ENCODE assay signal across 33 cellular contexts in the genomic region with DNA sequence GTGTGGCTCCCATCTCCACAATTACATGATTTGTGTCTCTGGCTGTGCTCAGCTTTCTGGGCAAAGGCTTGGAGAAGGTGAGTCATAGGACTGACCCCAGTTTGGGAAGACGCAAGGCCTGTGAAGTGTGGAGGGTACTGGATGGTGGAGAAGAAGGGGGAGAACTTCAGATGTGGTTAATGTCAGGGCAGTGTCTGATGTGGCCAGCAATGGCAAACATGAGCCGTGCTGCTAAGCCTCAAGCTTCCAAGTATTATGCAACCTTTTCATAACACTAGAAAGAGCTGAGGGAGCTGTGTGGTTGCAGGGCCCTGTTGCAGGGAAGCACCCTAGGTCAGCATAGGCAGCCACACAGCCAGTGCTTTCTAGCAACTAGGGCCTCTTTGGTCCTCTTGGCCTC.
DNase-seq lines count a peak whose midpoint lies in the region; ATAC-seq, FAIRE-seq and TF ChIP-seq lines count a peak whose summit lies in the region.
"Had no signal": no experiment of that assay in that cellular context is flagged by ENCODE, and none has a peak within 500 bp of the region (broad histone marks: within the 10 kb centered on the region; RNA-seq: fewer than 3 reads in every experiment).

No MANE protein-coding gene starts in this region.

- peaks cover 13% of the 10 kb centered on the region for H3K4me1 Mint-ChIP-seq in astrocyte (ENCODE audit: low read depth, unreplicated experiment)
- H3K4me1 Mint-ChIP-seq: activated naive CD4-positive, alpha-beta T cell treated with anti-CD3 and anti-CD28 coated beads, Interleukin-2, amount 50 U/mL, for 24 hours; IgD-negative memory B cell; naive B cell had no signal

- no peak for TF ChIP-seq POLR2A in NB4 (IDR thresholded peaks at IDR 0.05; ENCODE audit: extremely low read depth, insufficient read length)

- DNase-seq in NB4 (ENCODE audit: low read depth): peak; percentile 6
- no peak for DNase-seq in astrocyte (ENCODE audit: low read depth)
- DNase-seq in left lobe of liver (ENCODE audit: low spot score): no peak
- peak; percentile 28 for DNase-seq in small intestine
- DNase-seq in COLO829 (ENCODE audit: low spot score): no peak
- no peak for DNase-seq in NCI-H2171 treated with DMSO at 0.1 percent for 48 hours (lab: John Stamatoyannopoulos, UW)
- DNase-seq: activated CD4-positive, alpha-beta T cell treated with anti-CD3 and anti-CD28 coated beads for 4 hours; activated T-cell treated with anti-CD3 and anti-CD28 coated beads for 4 hours; amygdala; Caco-2; colonic mucosa; effector CD8-positive, alpha-beta T cell; naive B cell; NCI-H1930; NCI-H526 treated with DMSO at 0.1 percent for 48 hours; SJCRH30; stimulated activated CD4-positive, alpha-beta T cell treated with anti-CD3 and anti-CD28 coated beads, Interleukin-1b, Interleukin-23, amount 100 ng/mL, for 48 hours; stimulated activated naive CD4-positive, alpha-beta T cell treated with Interleukin-2 at 50 U/mL for 16 hours; SW 1271; T1000 had no signal

- ATAC-seq in left lobe of liver: peak; percentile 77
- no peak for ATAC-seq in HG02840 (IDR thresholded peaks at IDR 0.05; ENCODE audit: low FRiP score, unreplicated experiment)
- no peak for ATAC-seq in GM21717 (IDR thresholded peaks at IDR 0.05; ENCODE audit: unreplicated experiment)

- no peaks in the 10 kb centered on the region for H3K79me2 ChIP-seq in astrocyte (ENCODE audit: insufficient read depth, low read length)

- TF ChIP-seq CTCF in NB4 (IDR thresholded peaks at IDR 0.05; ENCODE audit: low read depth, low read length) (no peak), astrocyte (IDR thresholded peaks at IDR 0.05; ENCODE audit: insufficient read depth, low read depth, low read length) (no peak)

- H3K9me3 Mint-ChIP-seq in astrocyte (ENCODE audit: unreplicated experiment): peaks cover 5% of the 10 kb centered on the region
- H3K9me3 Mint-ChIP-seq: activated T-helper 2 cell treated with anti-CD3 and anti-CD28 coated beads, Interferon-gamma antibody, Interleukin-2, Interleukin-4, amounts not matched to agents 10 μg/mL and 5 μg/mL and 100 μg/mL, durations not matched to agents 14 hours and 24 hours and 36 hours had no signal

- H3K4me1 ChIP-seq in astrocyte (ENCODE audit: insufficient read depth, low read length) (no peaks in the 10 kb centered on the region), small intestine (ENCODE audit: control insufficient read depth in 2 of 2, insufficient read depth in 1 of 2, low read depth in 1 of 2, low read length in 1 of 2) (peaks cover 0 to 7% of the 10 kb centered on the region in 2 donors)
- H3K4me1 ChIP-seq: Caco-2, colonic mucosa, prostate gland, SJCRH30, suprapubic skin had no signal

- no peak overlapping the region for H2AFZ ChIP-seq in astrocyte (ENCODE audit: low read depth, low read length)

- H3K4me3 ChIP-seq in NB4 (ENCODE audit: low read depth, low read length) (no peak overlapping the region), astrocyte (ENCODE audit: insufficient read depth, low read depth, low read length) (no peak overlapping the region), small intestine (ENCODE audit: low read depth in 1 of 2, low read length in 2 of 2) (no peak overlapping the region)
- H3K4me3 ChIP-seq: cardiac muscle cell, colonic mucosa, prostate gland, SJCRH30, skin epidermis, suprapubic skin had no signal

- H3K4me2 ChIP-seq in astrocyte (ENCODE audit: low read length): no peak overlapping the region

- H3K9ac ChIP-seq in astrocyte (ENCODE audit: low read length): no peak overlapping the region

- WGBS in small intestine, 3 donors: 47 to 67% (median 64%) methylated on average over 2 of the region's 2 CpGs

- H3K27me3 ChIP-seq in astrocyte (ENCODE audit: insufficient read depth, low read length) (peaks cover 17% of the 10 kb centered on the region), small intestine (ENCODE audit: control insufficient read depth in 2 of 2, insufficient read depth in 2 of 2, low read length in 2 of 2) (no peaks in the 10 kb centered on the region)
- H3K27me3 ChIP-seq: cardiac muscle cell, colonic mucosa, neutrophil, SJCRH30, suprapubic skin had no signal

- no peaks in the 10 kb centered on the region for H3K36me3 Mint-ChIP-seq in astrocyte (ENCODE audit: low read depth, unreplicated experiment)
- H3K36me3 Mint-ChIP-seq: activated naive CD4-positive, alpha-beta T cell treated with anti-CD3 and anti-CD28 coated beads, Interleukin-2, amount 50 U/mL, for 24 hours; IgD-negative memory B cell; naive B cell had no signal

- H3K27ac ChIP-seq in astrocyte (ENCODE audit: low read depth, low read length) (no peak overlapping the region), small intestine (ENCODE audit: low read depth in 1 of 2, low read length in 1 of 2) (no peak overlapping the region)
- H3K27ac ChIP-seq: C4-2B, cardiac muscle cell, colonic mucosa, neutrophil, prostate gland, SJCRH30, skin epidermis, suprapubic skin, VCaP had no signal

- peaks cover 53% of the 10 kb centered on the region for H3K27me3 Mint-ChIP-seq in astrocyte (ENCODE audit: low read depth, unreplicated experiment)
- H3K27me3 Mint-ChIP-seq: naive B cell had no signal

- H3K4me3 Mint-ChIP-seq in astrocyte (ENCODE audit: unreplicated experiment): no peak overlapping the region
- H3K4me3 Mint-ChIP-seq: activated naive CD4-positive, alpha-beta T cell treated with anti-CD3 and anti-CD28 coated beads, Interleukin-2, amount 50 U/mL, for 24 hours; IgD-negative memory B cell; naive B cell had no signal

- no peaks in the 10 kb centered on the region for H4K20me1 ChIP-seq in astrocyte (ENCODE audit: insufficient read depth, low read length)

- H3K9me3 ChIP-seq in astrocyte (ENCODE audit: insufficient read depth, low read depth, low read length): no peaks in the 10 kb centered on the region
- H3K9me3 ChIP-seq in small intestine (ENCODE audit: control insufficient read depth, low read depth): no peaks in the 10 kb centered on the region
- H3K9me3 ChIP-seq: Caco-2, colonic mucosa, neutrophil, prostate gland, SJCRH30, suprapubic skin had no signal

- peak overlapping the region; percentile 24 for H3K27ac Mint-ChIP-seq in astrocyte (ENCODE audit: unreplicated experiment)
- H3K27ac Mint-ChIP-seq: activated naive CD4-positive, alpha-beta T cell treated with anti-CD3 and anti-CD28 coated beads, Interleukin-2, amount 50 U/mL, for 24 hours; activated T-helper 2 cell treated with anti-CD3 and anti-CD28 coated beads, Interferon-gamma antibody, Interleukin-2, Interleukin-4, amounts not matched to agents 10 μg/mL and 5 μg/mL and 100 μg/mL, durations not matched to agents 14 hours and 24 hours and 36 hours; IgD-negative memory B cell; naive B cell had no signal

- FAIRE-seq in astrocyte (lab: Jason Lieb, UNC) (no peak), small intestine (lab: Jason Lieb, UNC) (no peak)
- FAIRE-seq: islet of Langerhans had no signal

- H3K36me3 ChIP-seq in astrocyte (ENCODE audit: insufficient read depth, low read length) (no peaks in the 10 kb centered on the region), small intestine (ENCODE audit: control insufficient read depth in 2 of 2, insufficient read depth in 2 of 2, low read length in 2 of 2) (no peaks in the 10 kb centered on the region)
- H3K36me3 ChIP-seq: cardiac muscle cell, colonic mucosa, neutrophil, prostate gland, SJCRH30, suprapubic skin had no signal

Comparison
In these comparisons a context has a peak if more than half of its experiments do, and no peak if none do; other contexts are left out.
1. DNase-seq: peak in NB4 (single experiment) and small intestine (single experiment); none in astrocyte (single experiment), left lobe of liver (single experiment), COLO829 (single experiment) and NCI-H2171 treated with DMSO at 0.1 percent for 48 hours (single experiment).